Comparison of ENCODE assay signal across 8 cellular contexts in genomic region chr7:38796636-38797501, GRCh38.
DNase-seq lines count a peak whose midpoint lies in the region; ATAC-seq and TF ChIP-seq lines count a peak whose summit lies in the region.

No MANE protein-coding gene starts in this region.

- peak in 3 of 5 donors; percentile 23 to 36 (median 32) for DNase-seq in heart left ventricle
- no peak for DNase-seq in cardiac septum (ENCODE audit: low spot score)
- DNase-seq in NCI-H1417 (lab: John Stamatoyannopoulos, UW) = peak; percentile 46 to 88 (median 77)
- peak; percentile 26 for DNase-seq in T-helper 9 cell
- DNase-seq in chondrocyte (ENCODE audit: low spot score) = no peak
- no peak for DNase-seq in lower lobe of right lung
- DNase-seq in stimulated activated CD8-positive, alpha-beta memory T cell treated with anti-CD3 and anti-CD28 coated beads, Interleukin-7, amount 100 ng/mL, for 1 hour (ENCODE audit: low read depth in 2 of 2) = peak; percentile 8 to 10

- H3K9me3 Mint-ChIP-seq in chondrocyte (ENCODE audit: low read depth) = no peaks in the 10 kb centered on the region

- no peak for TF ChIP-seq POLR2A in heart left ventricle (IDR thresholded peaks at IDR 0.05)

- H3K27me3 Mint-ChIP-seq in chondrocyte (ENCODE audit: low read depth) = no peaks in the 10 kb centered on the region

- no peak overlapping the region for H3K27ac Mint-ChIP-seq in chondrocyte (ENCODE audit: unreplicated experiment)

- no peak overlapping the region for H3K27ac ChIP-seq in heart left ventricle
- H3K27ac ChIP-seq in lower lobe of right lung = no peak overlapping the region

- H3K4me1 ChIP-seq in heart left ventricle = no peaks in the 10 kb centered on the region
- no peaks in the 10 kb centered on the region for H3K4me1 ChIP-seq in lower lobe of right lung

- H3K36me3 ChIP-seq in heart left ventricle = peaks cover 0 to 41% (median 27%) of the 10 kb centered on the region in 9 donors
- H3K36me3 ChIP-seq in lower lobe of right lung = peaks cover 22% of the 10 kb centered on the region

- intact Hi-C loops in heart left ventricle (cut with DNase I) = loop anchor here (1.0 to 10.0 kb wide), 11 partner anchors 128 to 725 kb away; no protein-coding TSS in a partner anchor
- intact Hi-C loops in cardiac septum (cut with DNase I) = loop anchor here (2.0 to 5.0 kb wide), 2 partner anchors 665 to 724 kb away; no protein-coding TSS in a partner anchor
- intact Hi-C loops in lower lobe of right lung (cut with DNase I) = no loop called here

- ATAC-seq in heart left ventricle (no peak), lower lobe of right lung (no peak), GM18868 (IDR thresholded peaks at IDR 0.05; ENCODE audit: unreplicated experiment) (no peak)

- H3K4me3 ChIP-seq in heart left ventricle (no peak overlapping the region), lower lobe of right lung (no peak overlapping the region)

- no peak overlapping the region for H3K4me3 Mint-ChIP-seq in chondrocyte (ENCODE audit: unreplicated experiment)

- H3K36me3 Mint-ChIP-seq in chondrocyte (ENCODE audit: low read depth) = no peaks in the 10 kb centered on the region

- no peaks in the 10 kb centered on the region for H3K27me3 ChIP-seq in heart left ventricle
- no peaks in the 10 kb centered on the region for H3K27me3 ChIP-seq in lower lobe of right lung (ENCODE audit: low read depth)

- peaks cover 17% of the 10 kb centered on the region for H3K4me1 Mint-ChIP-seq in chondrocyte (ENCODE audit: low read depth)

- H3K9me3 ChIP-seq in heart left ventricle (no peaks in the 10 kb centered on the region), lower lobe of right lung (no peaks in the 10 kb centered on the region)

- TF ChIP-seq CTCF in heart left ventricle (IDR thresholded peaks at IDR 0.05) = peak; percentile 67 to 91 (median 80)
- TF ChIP-seq CTCF in chondrocyte (IDR thresholded peaks at IDR 0.05) = peak; percentile 98
- TF ChIP-seq CTCF in lower lobe of right lung (IDR thresholded peaks at IDR 0.05) = peak; percentile 84

- WGBS in heart left ventricle, 4 donors = 29 to 32% (median 31%) methylated on average over 8 of the region's 8 CpGs

Comparison
In these comparisons a context has a peak if more than half of its experiments do, and no peak if none do; other contexts are left out.
1. DNase-seq: peak in heart left ventricle (3 of 5), NCI-H1417 (3 of 3), T-helper 9 cell (single experiment) and stimulated activated CD8-positive, alpha-beta memory T cell treated with anti-CD3 and anti-CD28 coated beads, Interleukin-7, amount 100 ng/mL, for 1 hour (2 of 2); none in cardiac septum (single experiment), chondrocyte (single experiment) and lower lobe of right lung (single experiment).
2. Peak in every context shown above with its lines, with median percentiles within 50 percentile points of each other: CTCF ChIP-seq.